Comparison of ENCODE assay signal across 2 cellular contexts in the genomic region with DNA sequence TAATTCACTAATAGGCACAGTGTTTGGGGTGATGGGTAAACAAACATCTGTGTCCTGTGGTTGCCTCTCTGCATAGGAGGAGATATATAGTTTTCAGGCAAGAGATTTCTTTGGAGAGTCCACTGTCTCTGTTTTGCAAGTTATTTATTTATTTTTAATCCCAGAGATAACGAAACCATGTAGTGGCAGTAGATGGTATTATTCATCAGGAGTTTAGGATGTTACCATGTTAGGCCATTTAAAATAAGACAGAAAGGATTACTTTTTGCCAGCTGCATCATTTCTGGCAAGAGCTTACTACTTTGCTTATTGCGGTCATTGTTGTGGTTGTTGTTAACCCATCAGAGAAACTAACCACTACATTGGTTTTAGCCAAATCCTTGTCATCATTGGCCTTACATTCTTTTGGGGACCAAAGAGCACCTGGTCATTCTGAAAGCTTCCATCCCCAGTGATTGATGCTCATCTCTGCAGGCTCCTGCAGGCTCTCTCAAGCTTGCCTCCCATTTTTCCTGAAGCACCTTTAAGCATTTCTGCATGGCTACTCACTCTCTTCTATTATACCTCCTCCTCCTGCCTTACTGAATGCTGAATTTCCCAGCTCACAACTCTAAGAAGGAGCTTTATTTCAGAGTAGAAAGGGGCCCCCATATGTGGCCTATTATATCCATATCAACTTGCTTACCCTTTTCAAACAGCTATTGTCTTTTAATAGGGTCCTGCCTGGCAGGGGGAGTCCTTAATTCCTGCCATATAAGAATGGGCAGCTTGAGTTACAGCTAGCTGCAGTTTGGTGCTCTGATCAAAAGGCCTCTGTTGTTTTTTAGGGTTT.
TF ChIP-seq lines count a peak whose summit lies in the region.

No MANE protein-coding gene starts in this region.

TF ChIP-seq in IMR-90, 13 proteins besides CTCF, POLR2A, EP300 and RAD21:
- TF ChIP-seq, protein P1, sequence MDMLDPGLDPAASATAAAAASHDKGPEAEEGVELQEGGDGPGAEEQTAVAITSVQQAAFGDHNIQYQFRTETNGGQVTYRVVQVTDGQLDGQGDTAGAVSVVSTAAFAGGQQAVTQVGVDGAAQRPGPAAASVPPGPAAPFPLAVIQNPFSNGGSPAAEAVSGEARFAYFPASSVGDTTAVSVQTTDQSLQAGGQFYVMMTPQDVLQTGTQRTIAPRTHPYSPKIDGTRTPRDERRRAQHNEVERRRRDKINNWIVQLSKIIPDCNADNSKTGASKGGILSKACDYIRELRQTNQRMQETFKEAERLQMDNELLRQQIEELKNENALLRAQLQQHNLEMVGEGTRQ (IDR thresholded peaks at IDR 0.05; ENCODE audit: low read depth, low read length): no peak
- TF ChIP-seq FOS (IDR thresholded peaks at IDR 0.05; ENCODE audit: low read depth, low read length): no peak
- no peak for TF ChIP-seq RCOR1 (IDR thresholded peaks at IDR 0.05; ENCODE audit: insufficient replicate concordance, low read length)
- no peak for TF ChIP-seq MAZ (IDR thresholded peaks at IDR 0.05; ENCODE audit: borderline replicate concordance, low read depth, low read length)
- TF ChIP-seq RFX5 (IDR thresholded peaks at IDR 0.05; ENCODE audit: low read depth, low read length): no peak
- no peak for TF ChIP-seq NFE2L2 (IDR thresholded peaks at IDR 0.05; ENCODE audit: low read depth, low read length)
- TF ChIP-seq, protein P2, sequence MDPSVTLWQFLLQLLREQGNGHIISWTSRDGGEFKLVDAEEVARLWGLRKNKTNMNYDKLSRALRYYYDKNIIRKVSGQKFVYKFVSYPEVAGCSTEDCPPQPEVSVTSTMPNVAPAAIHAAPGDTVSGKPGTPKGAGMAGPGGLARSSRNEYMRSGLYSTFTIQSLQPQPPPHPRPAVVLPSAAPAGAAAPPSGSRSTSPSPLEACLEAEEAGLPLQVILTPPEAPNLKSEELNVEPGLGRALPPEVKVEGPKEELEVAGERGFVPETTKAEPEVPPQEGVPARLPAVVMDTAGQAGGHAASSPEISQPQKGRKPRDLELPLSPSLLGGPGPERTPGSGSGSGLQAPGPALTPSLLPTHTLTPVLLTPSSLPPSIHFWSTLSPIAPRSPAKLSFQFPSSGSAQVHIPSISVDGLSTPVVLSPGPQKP (IDR thresholded peaks at IDR 0.05; ENCODE audit: borderline replicate concordance, low read depth, low read length): no peak
- no peak for TF ChIP-seq MXI1 (IDR thresholded peaks at IDR 0.05; ENCODE audit: borderline replicate concordance, low read depth, low read length)
- no peak for TF ChIP-seq MAFK (IDR thresholded peaks at IDR 0.05; ENCODE audit: low read depth, low read length)
- no peak for TF ChIP-seq CEBPB (IDR thresholded peaks at IDR 0.05; ENCODE audit: low read depth, low read length)
- TF ChIP-seq SMC3 (IDR thresholded peaks at IDR 0.05; ENCODE audit: low read depth, low read length): no peak
- no peak for TF ChIP-seq BHLHE40 (IDR thresholded peaks at IDR 0.05; ENCODE audit: low read depth, low read length)
- TF ChIP-seq CHD1 (IDR thresholded peaks at IDR 0.05; ENCODE audit: low read depth, low read length): no peak

TF ChIP-seq in GM12878, 131 proteins besides CTCF, POLR2A, EP300 and RAD21 (continues in another document):
- TF ChIP-seq, protein P3, sequence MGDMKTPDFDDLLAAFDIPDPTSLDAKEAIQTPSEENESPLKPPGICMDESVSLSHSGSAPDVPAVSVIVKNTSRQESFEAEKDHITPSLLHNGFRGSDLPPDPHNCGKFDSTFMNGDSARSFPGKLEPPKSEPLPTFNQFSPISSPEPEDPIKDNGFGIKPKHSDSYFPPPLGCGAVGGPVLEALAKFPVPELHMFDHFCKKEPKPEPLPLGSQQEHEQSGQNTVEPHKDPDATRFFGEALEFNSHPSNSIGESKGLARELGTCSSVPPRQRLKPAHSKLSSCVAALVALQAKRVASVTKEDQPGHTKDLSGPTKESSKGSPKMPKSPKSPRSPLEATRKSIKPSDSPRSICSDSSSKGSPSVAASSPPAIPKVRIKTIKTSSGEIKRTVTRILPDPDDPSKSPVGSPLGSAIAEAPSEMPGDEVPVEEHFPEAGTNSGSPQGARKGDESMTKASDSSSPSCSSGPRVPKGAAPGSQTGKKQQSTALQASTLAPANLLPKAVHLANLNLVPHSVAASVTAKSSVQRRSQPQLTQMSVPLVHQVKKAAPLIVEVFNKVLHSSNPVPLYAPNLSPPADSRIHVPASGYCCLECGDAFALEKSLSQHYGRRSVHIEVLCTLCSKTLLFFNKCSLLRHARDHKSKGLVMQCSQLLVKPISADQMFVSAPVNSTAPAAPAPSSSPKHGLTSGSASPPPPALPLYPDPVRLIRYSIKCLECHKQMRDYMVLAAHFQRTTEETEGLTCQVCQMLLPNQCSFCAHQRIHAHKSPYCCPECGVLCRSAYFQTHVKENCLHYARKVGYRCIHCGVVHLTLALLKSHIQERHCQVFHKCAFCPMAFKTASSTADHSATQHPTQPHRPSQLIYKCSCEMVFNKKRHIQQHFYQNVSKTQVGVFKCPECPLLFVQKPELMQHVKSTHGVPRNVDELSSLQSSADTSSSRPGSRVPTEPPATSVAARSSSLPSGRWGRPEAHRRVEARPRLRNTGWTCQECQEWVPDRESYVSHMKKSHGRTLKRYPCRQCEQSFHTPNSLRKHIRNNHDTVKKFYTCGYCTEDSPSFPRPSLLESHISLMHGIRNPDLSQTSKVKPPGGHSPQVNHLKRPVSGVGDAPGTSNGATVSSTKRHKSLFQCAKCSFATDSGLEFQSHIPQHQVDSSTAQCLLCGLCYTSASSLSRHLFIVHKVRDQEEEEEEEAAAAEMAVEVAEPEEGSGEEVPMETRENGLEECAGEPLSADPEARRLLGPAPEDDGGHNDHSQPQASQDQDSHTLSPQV (IDR thresholded peaks at IDR 0.05): no peak
- TF ChIP-seq EZH2 (IDR thresholded peaks at IDR 0.05; ENCODE audit: borderline replicate concordance, control insufficient read depth, low read depth, low read length) (no peak), RUNX3 (IDR thresholded peaks at IDR 0.05; ENCODE audit: low read length) (peak; percentile 94), NR2C2 (IDR thresholded peaks at IDR 0.05; ENCODE audit: borderline replicate concordance, control insufficient read depth, insufficient read length, low read depth) (no peak), HDAC2 (IDR thresholded peaks at IDR 0.05) (no peak), SMC3 (IDR thresholded peaks at IDR 0.05; ENCODE audit: borderline replicate concordance, low read length) (no peak), ZZZ3 (IDR thresholded peaks at IDR 0.05; ENCODE audit: control insufficient read depth, insufficient read length, low read depth) (no peak), GABPA (IDR thresholded peaks at IDR 0.05; ENCODE audit: low read depth) (no peak), TCF12 (IDR thresholded peaks at IDR 0.05; ENCODE audit: low read depth, low read length) (0 out of 2 replicates have a peak, but pooled peaks have one; percentile 8), BACH1 (IDR thresholded peaks at IDR 0.05; ENCODE audit: borderline replicate concordance) (no peak), RFX5 (IDR thresholded peaks at IDR 0.05; ENCODE audit: low read depth, low read length) (no peak), SMAD5 (IDR thresholded peaks at IDR 0.05; ENCODE audit: low read depth) (no peak), EGR1 (IDR thresholded peaks at IDR 0.05; ENCODE audit: borderline replicate concordance in 1 of 2, low read depth in 2 of 2, low read length in 2 of 2) (no peak), ETV6 (conservative IDR thresholded peaks at IDR 0.05 in 1 of 2, IDR thresholded peaks at IDR 0.05 in 1 of 2; ENCODE audit: borderline replicate concordance in 1 of 2, low read depth in 1 of 2) (no peak), IKZF1 (conservative IDR thresholded peaks at IDR 0.05) (0 out of 2 replicates have a peak, but pooled peaks have one; percentile 20), POLR2AphosphoS2 (IDR thresholded peaks at IDR 0.05; ENCODE audit: low read depth, low read length) (no peak), ZNF217 (IDR thresholded peaks at IDR 0.05) (0 out of 2 replicates have a peak, but pooled peaks have one; percentile 31)
- TF ChIP-seq, protein P2 (IDR thresholded peaks at IDR 0.05; ENCODE audit: low read depth, low read length): no peak
- TF ChIP-seq, protein P4, sequence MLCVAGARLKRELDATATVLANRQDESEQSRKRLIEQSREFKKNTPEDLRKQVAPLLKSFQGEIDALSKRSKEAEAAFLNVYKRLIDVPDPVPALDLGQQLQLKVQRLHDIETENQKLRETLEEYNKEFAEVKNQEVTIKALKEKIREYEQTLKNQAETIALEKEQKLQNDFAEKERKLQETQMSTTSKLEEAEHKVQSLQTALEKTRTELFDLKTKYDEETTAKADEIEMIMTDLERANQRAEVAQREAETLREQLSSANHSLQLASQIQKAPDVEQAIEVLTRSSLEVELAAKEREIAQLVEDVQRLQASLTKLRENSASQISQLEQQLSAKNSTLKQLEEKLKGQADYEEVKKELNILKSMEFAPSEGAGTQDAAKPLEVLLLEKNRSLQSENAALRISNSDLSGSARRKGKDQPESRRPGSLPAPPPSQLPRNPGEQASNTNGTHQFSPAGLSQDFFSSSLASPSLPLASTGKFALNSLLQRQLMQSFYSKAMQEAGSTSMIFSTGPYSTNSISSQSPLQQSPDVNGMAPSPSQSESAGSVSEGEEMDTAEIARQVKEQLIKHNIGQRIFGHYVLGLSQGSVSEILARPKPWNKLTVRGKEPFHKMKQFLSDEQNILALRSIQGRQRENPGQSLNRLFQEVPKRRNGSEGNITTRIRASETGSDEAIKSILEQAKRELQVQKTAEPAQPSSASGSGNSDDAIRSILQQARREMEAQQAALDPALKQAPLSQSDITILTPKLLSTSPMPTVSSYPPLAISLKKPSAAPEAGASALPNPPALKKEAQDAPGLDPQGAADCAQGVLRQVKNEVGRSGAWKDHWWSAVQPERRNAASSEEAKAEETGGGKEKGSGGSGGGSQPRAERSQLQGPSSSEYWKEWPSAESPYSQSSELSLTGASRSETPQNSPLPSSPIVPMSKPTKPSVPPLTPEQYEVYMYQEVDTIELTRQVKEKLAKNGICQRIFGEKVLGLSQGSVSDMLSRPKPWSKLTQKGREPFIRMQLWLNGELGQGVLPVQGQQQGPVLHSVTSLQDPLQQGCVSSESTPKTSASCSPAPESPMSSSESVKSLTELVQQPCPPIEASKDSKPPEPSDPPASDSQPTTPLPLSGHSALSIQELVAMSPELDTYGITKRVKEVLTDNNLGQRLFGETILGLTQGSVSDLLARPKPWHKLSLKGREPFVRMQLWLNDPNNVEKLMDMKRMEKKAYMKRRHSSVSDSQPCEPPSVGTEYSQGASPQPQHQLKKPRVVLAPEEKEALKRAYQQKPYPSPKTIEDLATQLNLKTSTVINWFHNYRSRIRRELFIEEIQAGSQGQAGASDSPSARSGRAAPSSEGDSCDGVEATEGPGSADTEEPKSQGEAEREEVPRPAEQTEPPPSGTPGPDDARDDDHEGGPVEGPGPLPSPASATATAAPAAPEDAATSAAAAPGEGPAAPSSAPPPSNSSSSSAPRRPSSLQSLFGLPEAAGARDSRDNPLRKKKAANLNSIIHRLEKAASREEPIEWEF (IDR thresholded peaks at IDR 0.05; ENCODE audit: insufficient replicate concordance, low read depth, low read length): no peak
- TF ChIP-seq, protein P5, sequence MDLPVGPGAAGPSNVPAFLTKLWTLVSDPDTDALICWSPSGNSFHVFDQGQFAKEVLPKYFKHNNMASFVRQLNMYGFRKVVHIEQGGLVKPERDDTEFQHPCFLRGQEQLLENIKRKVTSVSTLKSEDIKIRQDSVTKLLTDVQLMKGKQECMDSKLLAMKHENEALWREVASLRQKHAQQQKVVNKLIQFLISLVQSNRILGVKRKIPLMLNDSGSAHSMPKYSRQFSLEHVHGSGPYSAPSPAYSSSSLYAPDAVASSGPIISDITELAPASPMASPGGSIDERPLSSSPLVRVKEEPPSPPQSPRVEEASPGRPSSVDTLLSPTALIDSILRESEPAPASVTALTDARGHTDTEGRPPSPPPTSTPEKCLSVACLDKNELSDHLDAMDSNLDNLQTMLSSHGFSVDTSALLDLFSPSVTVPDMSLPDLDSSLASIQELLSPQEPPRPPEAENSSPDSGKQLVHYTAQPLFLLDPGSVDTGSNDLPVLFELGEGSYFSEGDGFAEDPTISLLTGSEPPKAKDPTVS (IDR thresholded peaks at IDR 0.05; ENCODE audit: low read depth, low read length): no peak
- TF ChIP-seq, protein P6, sequence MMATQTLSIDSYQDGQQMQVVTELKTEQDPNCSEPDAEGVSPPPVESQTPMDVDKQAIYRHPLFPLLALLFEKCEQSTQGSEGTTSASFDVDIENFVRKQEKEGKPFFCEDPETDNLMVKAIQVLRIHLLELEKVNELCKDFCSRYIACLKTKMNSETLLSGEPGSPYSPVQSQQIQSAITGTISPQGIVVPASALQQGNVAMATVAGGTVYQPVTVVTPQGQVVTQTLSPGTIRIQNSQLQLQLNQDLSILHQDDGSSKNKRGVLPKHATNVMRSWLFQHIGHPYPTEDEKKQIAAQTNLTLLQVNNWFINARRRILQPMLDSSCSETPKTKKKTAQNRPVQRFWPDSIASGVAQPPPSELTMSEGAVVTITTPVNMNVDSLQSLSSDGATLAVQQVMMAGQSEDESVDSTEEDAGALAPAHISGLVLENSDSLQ (IDR thresholded peaks at IDR 0.05): no peak
- TF ChIP-seq, protein P7, sequence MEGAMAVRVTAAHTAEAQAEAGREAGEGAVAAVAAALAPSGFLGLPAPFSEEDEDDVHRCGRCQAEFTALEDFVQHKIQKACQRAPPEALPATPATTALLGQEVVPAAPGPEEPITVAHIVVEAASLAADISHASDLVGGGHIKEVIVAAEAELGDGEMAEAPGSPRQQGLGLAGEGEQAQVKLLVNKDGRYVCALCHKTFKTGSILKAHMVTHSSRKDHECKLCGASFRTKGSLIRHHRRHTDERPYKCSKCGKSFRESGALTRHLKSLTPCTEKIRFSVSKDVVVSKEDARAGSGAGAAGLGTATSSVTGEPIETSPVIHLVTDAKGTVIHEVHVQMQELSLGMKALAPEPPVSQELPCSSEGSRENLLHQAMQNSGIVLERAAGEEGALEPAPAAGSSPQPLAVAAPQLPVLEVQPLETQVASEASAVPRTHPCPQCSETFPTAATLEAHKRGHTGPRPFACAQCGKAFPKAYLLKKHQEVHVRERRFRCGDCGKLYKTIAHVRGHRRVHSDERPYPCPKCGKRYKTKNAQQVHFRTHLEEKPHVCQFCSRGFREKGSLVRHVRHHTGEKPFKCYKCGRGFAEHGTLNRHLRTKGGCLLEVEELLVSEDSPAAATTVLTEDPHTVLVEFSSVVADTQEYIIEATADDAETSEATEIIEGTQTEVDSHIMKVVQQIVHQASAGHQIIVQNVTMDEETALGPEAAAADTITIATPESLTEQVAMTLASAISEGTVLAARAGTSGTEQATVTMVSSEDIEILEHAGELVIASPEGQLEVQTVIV (IDR thresholded peaks at IDR 0.05; ENCODE audit: borderline replicate concordance, partially characterized antibody): no peak
- TF ChIP-seq, protein P8, sequence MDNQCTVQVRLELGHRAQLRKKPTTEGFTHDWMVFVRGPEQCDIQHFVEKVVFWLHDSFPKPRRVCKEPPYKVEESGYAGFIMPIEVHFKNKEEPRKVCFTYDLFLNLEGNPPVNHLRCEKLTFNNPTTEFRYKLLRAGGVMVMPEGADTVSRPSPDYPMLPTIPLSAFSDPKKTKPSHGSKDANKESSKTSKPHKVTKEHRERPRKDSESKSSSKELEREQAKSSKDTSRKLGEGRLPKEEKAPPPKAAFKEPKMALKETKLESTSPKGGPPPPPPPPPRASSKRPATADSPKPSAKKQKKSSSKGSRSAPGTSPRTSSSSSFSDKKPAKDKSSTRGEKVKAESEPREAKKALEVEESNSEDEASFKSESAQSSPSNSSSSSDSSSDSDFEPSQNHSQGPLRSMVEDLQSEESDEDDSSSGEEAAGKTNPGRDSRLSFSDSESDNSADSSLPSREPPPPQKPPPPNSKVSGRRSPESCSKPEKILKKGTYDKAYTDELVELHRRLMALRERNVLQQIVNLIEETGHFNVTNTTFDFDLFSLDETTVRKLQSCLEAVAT (IDR thresholded peaks at IDR 0.05): 0 out of 2 replicates have a peak, but pooled peaks have one; percentile 38
